Comparison of ENCODE assay signal across 8 cellular contexts in the genomic region with DNA sequence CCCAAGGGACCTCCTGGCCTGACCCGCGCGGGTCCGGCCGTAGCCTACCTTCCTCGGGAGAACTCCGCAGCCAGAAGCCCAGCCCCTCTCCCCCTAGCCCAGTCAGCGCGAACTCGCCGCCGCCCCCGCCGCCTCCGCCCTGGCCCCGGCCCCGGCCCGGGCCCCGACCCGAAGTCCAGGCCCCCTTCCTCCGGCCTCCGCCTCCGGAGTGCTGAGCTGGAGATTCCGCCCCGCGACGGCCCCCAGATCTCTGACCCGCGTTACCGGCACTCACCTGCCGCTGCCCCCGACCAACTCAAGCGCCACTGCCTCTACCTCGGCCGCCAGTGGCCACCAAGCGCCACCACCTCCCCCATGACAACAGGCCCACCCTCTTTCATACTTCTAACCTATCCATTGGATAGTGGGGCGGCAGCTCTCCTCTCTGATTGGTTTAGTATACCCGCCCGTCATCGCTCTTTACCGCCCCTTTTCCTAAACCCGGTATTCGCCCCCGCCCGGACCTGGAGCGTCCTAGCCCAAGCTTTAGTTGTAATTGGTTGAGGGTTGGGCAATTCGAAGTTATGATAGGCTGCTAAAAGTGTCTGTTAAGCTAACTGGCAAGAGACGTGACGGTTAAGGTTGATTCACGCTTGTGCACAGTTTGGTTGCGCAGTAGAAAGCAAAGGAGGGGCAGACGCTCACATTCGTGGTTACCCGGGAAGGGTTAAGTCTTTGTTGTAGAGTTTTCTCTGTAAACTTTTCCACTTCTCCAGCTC. TPM values are rescaled to one million over a fixed set of nuclear protein-coding genes. Genes with fewer than 3 reads are reported as not detected.
DNase-seq lines count a peak whose midpoint lies in the region; ATAC-seq, FAIRE-seq and TF ChIP-seq lines count a peak whose summit lies in the region.

A gene (minus strand): TSS at position 328 of the 758 bp plus-strand sequence. CDS start 102,795 bp downstream, outside the sequence.

- DNase-seq in BJ (ENCODE audit: low read depth) (peak; percentile 100), GM19240 (ENCODE audit: insufficient read length, low spot score) (peak; percentile 74), NCI-H526 (lab: John Stamatoyannopoulos, UW) (peak; percentile 99 to 100), kidney tubule cell (ENCODE audit: low spot score) (peak; percentile 100)
- DNase-seq in activated CD4-positive, alpha-beta T cell treated with anti-CD3 and anti-CD28 coated beads for 48 hours: peak; percentile 98
- DNase-seq in stimulated activated CD4-positive, alpha-beta T cell treated with anti-CD3 and anti-CD28 coated beads, Interleukin-1b, Interleukin-23, amount 100 ng/mL, for 24 hours (ENCODE audit: low read depth in 4 of 4, low spot score in 1 of 4): peak; percentile 85 to 97 (median 90)

- H3K4me3 ChIP-seq in BJ (ENCODE audit: low read depth, low read length): peak within 1 kb of the TSS; percentile 91

- CTCF ChIA-PET in BJ (lab: Yijun Ruan, JAX): interaction anchor here (0.6 to 2.5 kb wide), 5 partner anchors 9 to 285 kb away, joined by 3 to 13 read pairs (median 3); no protein-coding TSS in a partner anchor

- no peaks in the 10 kb centered on the region for H3K36me3 ChIP-seq in BJ (ENCODE audit: control insufficient read depth, insufficient read depth, low read length)

- no peaks in the 10 kb centered on the region for H3K27me3 ChIP-seq in BJ (ENCODE audit: control insufficient read depth, insufficient read depth, low read length)

- 0 out of 2 replicates have a peak, but pooled peaks have one; percentile 3 for TF ChIP-seq CTCF in BJ (IDR thresholded peaks at IDR 0.05; ENCODE audit: insufficient read depth, low read depth, low read length)

- peak; percentile 92 for ATAC-seq in HG03460 (IDR thresholded peaks at IDR 0.05; ENCODE audit: unreplicated experiment)

- POLR2A ChIA-PET in BJ (lab: Charles Lee): interaction anchor here (0.6 kb wide), 2 partner anchors 14 to 33 kb away, joined by 3 read pairs; no protein-coding TSS in a partner anchor

- peak; percentile 95 for FAIRE-seq in colon (lab: Jason Lieb, UNC)

RNA-seq across cellular contexts. Expression of the gene that starts here (rescaled TPM):
- 102 and 131 TPM in 2 replicates for polyA plus RNA-seq in BJ (2011; rRNA removed)
- 92.2 and 163 TPM in 2 replicates for polyA minus RNA-seq in BJ (2011; rRNA and poly(A)+ RNA removed)

Comparison
In these comparisons a context has a peak if more than half of its experiments do, and no peak if none do; other contexts are left out.
1. Peak in every context shown above with its lines: DNase-seq, ATAC-seq and H3K4me3 ChIP-seq.